8 cellular contexts compared by ENCODE assay signal in the genomic region with DNA sequence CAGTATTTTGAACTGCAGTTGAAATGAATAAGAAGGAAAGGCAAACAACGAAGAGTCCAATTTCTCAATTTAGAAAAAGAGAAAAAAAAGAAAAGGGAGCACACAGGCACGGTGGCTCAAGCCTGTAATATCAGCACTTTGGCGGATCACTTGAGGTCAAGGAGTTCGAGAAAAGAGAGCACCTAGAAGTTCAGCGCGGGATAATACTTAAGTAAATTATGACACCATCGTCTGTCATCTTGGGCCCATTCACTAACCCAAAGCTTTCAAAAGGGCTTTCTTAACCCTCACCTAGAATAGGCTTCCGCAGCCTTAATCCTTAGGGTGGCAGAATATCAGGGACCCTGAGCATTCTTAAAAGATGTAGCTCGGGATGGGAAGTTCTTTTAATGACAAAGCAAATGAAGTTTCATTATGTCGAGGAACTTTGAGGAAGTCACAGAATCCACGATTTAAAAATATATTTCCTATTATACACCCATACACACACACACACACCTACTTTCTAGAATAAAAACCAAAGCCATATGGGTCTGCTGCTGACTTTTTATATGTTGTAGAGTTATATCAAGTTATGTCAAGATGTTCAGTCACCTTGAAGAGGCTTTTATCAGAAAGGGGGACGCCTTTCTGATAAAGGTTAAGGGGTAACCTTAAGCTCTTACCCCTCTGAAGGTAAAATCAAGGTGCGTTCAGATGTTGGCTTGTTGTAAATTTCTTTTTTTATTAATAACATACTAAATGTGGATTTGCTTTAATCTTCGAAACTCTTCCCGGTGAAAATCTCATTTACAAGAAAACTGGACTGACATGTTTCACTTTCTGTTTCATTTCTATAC. TPM values are rescaled to one million over a fixed set of nuclear protein-coding genes. Genes with fewer than 3 reads are reported as not detected.
DNase-seq lines count a peak whose midpoint lies in the region; ATAC-seq and TF ChIP-seq lines count a peak whose summit lies in the region.

No MANE protein-coding gene starts in this region.

- H3K9me3 ChIP-seq in OCI-LY7 (ENCODE audit: low read length) (no peaks in the 10 kb centered on the region), parathyroid adenoma (ENCODE audit: control insufficient read depth, low read length) (no peaks in the 10 kb centered on the region)

- H3K27me3 ChIP-seq in parathyroid adenoma (ENCODE audit: control insufficient read depth, insufficient read depth, low read length) = no peaks in the 10 kb centered on the region

- no peaks in the 10 kb centered on the region for H4K20me1 ChIP-seq in OCI-LY7 (ENCODE audit: insufficient read depth, low read length)

- H3K4me3 ChIP-seq in OCI-LY7 (ENCODE audit: low read depth, low read length, poor library complexity, severe bottlenecking) = peak overlapping the region; percentile 71
- H3K4me3 ChIP-seq in epithelial cell of proximal tubule (ENCODE audit: low read depth, low read length) = peak overlapping the region; percentile 78
- H3K4me3 ChIP-seq in parathyroid adenoma (ENCODE audit: low read depth, low read length) = peak overlapping the region; percentile 58

- intact Hi-C loops in OCI-LY7 (cut with micrococcal nuclease; ENCODE audit: unreplicated experiment) = loop anchor here (1.0 to 10.0 kb wide), 3 partner anchors 81 to 325 kb away; no protein-coding TSS in a partner anchor

- H3K27ac ChIP-seq in OCI-LY7 (ENCODE audit: low read depth, low read length, poor library complexity, severe bottlenecking) (no peak overlapping the region), parathyroid adenoma (peak overlapping the region; percentile 87)

- H3K9ac ChIP-seq in parathyroid adenoma = peak overlapping the region; percentile 28

- BruUV-seq in OCI-LY7 (replicated peaks; lab: Mats Ljungman, UMichigan) = no TSS peak

- no peak for ATAC-seq in GM21447 (IDR thresholded peaks at IDR 0.05; ENCODE audit: unreplicated experiment)

- POLR2A ChIA-PET in OCI-LY7 (lab: Charles Lee) = interaction anchor here (0.8 to 2.1 kb wide), 11 partner anchors 10 to 155 kb away, joined by 3 to 17 read pairs (median 3); a partner anchor contains a TSS

- H3K4me2 ChIP-seq in OCI-LY7 (ENCODE audit: low read length) (peak overlapping the region; percentile 72), parathyroid adenoma (ENCODE audit: low read length) (peak overlapping the region; percentile 52)

- no peaks in the 10 kb centered on the region for H3K9me2 ChIP-seq in OCI-LY7 (ENCODE audit: insufficient read depth, low read length)

- CTCF ChIA-PET in OCI-LY7 (lab: Charles Lee; ENCODE audit: unreplicated experiment) = interaction anchor here (0.6 to 1.5 kb wide), 6 partner anchors 11 to 525 kb away, joined by 3 to 6 read pairs (median 4); no protein-coding TSS in a partner anchor

- H3K79me2 ChIP-seq in OCI-LY7 (ENCODE audit: insufficient read depth, low read depth, low read length) = no peaks in the 10 kb centered on the region
- no peaks in the 10 kb centered on the region for H3K79me2 ChIP-seq in parathyroid adenoma

- H3K4me1 ChIP-seq in OCI-LY7 (ENCODE audit: insufficient read depth, low read length, poor library complexity, severe bottlenecking) (peaks cover 18% of the 10 kb centered on the region), parathyroid adenoma (peaks cover 4% of the 10 kb centered on the region)

- H2AFZ ChIP-seq in OCI-LY7 (ENCODE audit: low read length) = peak overlapping the region; percentile 82
- peak overlapping the region; percentile 89 for H2AFZ ChIP-seq in parathyroid adenoma

- DNase-seq in ELR (ENCODE audit: low read depth) (peak; percentile 43), OCI-LY7 (ENCODE audit: low spot score) (no peak), epithelial cell of proximal tubule (ENCODE audit: low read depth) (no peak), NCI-H510A (lab: John Stamatoyannopoulos, UW) (no peak)
- no peak for DNase-seq in stimulated activated CD4-positive, alpha-beta T cell treated with anti-CD3 and anti-CD28 coated beads, Interleukin-1b, Interleukin-23, amount 100 ng/mL, for 48 hours
- DNase-seq in stimulated activated CD4-positive, alpha-beta T cell treated with anti-CD3 and anti-CD28 coated beads, Interleukin-12 subunit alpha, Interleukin-12 subunit beta, amount 100 ng/mL, for 4 hours = no peak

- TF ChIP-seq CTCF in OCI-LY7 (conservative IDR thresholded peaks at IDR 0.05; ENCODE audit: low read length) (no peak), epithelial cell of proximal tubule (conservative IDR thresholded peaks at IDR 0.05; ENCODE audit: low read depth, low read length) (no peak), parathyroid adenoma (IDR thresholded peaks at IDR 0.05) (no peak)

- no peaks in the 10 kb centered on the region for H3K36me3 ChIP-seq in OCI-LY7 (ENCODE audit: insufficient read depth, low read length)
- no peaks in the 10 kb centered on the region for H3K36me3 ChIP-seq in parathyroid adenoma (ENCODE audit: control insufficient read depth, insufficient read depth, low read length)

RNA-seq across cellular contexts. Expression of a gene that starts 0.6 kb away (rescaled TPM):
- 0.57 and 4.3 TPM in 2 replicates for total RNA-seq in OCI-LY7 (2014; rRNA removed; shearing (Covaris generic))
- total RNA-seq in OCI-LY7 (2022) (0.15 and 1.2 TPM in 2 replicates), epithelial cell of proximal tubule (16.1 and 22.1 TPM in 2 replicates)

RNA-seq across cellular contexts. Expression of a gene that starts 12.0 kb away (rescaled TPM):
- total RNA-seq in OCI-LY7 (2014; rRNA removed; shearing (Covaris generic)) = 7.9 and 10.4 TPM in 2 replicates
- 26.1 and 26.2 TPM in 2 replicates for total RNA-seq in OCI-LY7 (2022)
- 28.5 and 49.0 TPM in 2 replicates for total RNA-seq in epithelial cell of proximal tubule
